16 cellular contexts compared by ENCODE assay signal in genomic region chr5:125293223-125293622, GRCh38.
DNase-seq lines count a peak whose midpoint lies in the region; ATAC-seq and TF ChIP-seq lines count a peak whose summit lies in the region.
"Had no signal": no experiment of that assay in that cellular context is flagged by ENCODE, and none has a peak within 500 bp of the region (broad histone marks: within the 10 kb centered on the region; RNA-seq: fewer than 3 reads in every experiment).

No MANE protein-coding gene starts in this region.

- H3K27me3 ChIP-seq in DND-41 (ENCODE audit: insufficient read depth, low read length, poor library complexity) = no peaks in the 10 kb centered on the region
- H3K27me3 ChIP-seq in neuronal stem cell (ENCODE audit: control insufficient read depth in 3 of 3, insufficient read depth in 3 of 3, low read depth in 1 of 3, low read length in 3 of 3) = no peaks in the 10 kb centered on the region

- no peak overlapping the region for H2BK5ac ChIP-seq in neuronal stem cell (ENCODE audit: low read length)

- peaks cover 3% of the 10 kb centered on the region for H3K4me1 Mint-ChIP-seq in glutamatergic neuron (ENCODE audit: low read depth, unreplicated experiment)
- H3K4me1 Mint-ChIP-seq: CD14-positive monocyte had no signal

- peak overlapping the region; percentile 50 for H3K27ac ChIP-seq in DND-41 (ENCODE audit: low read length)
- H3K27ac ChIP-seq in neuronal stem cell (replicated peaks; ENCODE audit: low read length) = no peak overlapping the region
- H3K27ac ChIP-seq: GM23248 had no signal

- no peaks in the 10 kb centered on the region for H3K36me3 Mint-ChIP-seq in glutamatergic neuron (ENCODE audit: unreplicated experiment)
- H3K36me3 Mint-ChIP-seq: CD14-positive monocyte; CD8-positive, alpha-beta T cell; IgD-negative memory B cell had no signal

- no peaks in the 10 kb centered on the region for H3K79me1 ChIP-seq in neuronal stem cell (ENCODE audit: low read depth, low read length)

- H3K4ac ChIP-seq in neuronal stem cell (ENCODE audit: low read length) = no peak overlapping the region

- H3K4me3 ChIP-seq in DND-41 (ENCODE audit: low read depth in 1 of 2, low read length in 2 of 2) (no peak overlapping the region), neuronal stem cell (ENCODE audit: low read length in 2 of 2) (no peak overlapping the region)
- H3K4me3 ChIP-seq: GM12878, GM23248 had no signal

- no peaks in the 10 kb centered on the region for H3K79me2 ChIP-seq in DND-41 (ENCODE audit: insufficient read depth, low read length)

- H3K9me3 ChIP-seq in DND-41 (ENCODE audit: insufficient read depth, low read length, severe bottlenecking) (no peaks in the 10 kb centered on the region), neuronal stem cell (replicated peaks in 1 of 2; ENCODE audit: control insufficient read depth in 2 of 2, insufficient read depth in 1 of 2, low read depth in 1 of 2, low read length in 2 of 2) (no peaks in the 10 kb centered on the region)

- peaks cover 21% of the 10 kb centered on the region for H3K4me1 ChIP-seq in DND-41 (ENCODE audit: insufficient read depth, low read length)
- peaks cover 5 to 9% of the 10 kb centered on the region in 2 donors for H3K4me1 ChIP-seq in neuronal stem cell (ENCODE audit: control insufficient read depth in 2 of 2, insufficient read depth in 1 of 2, low read depth in 1 of 2, low read length in 2 of 2)

- H3K9me3 Mint-ChIP-seq in glutamatergic neuron (ENCODE audit: unreplicated experiment) = peaks cover 2% of the 10 kb centered on the region
- H3K9me3 Mint-ChIP-seq: IgD-negative memory B cell had no signal

- no peak overlapping the region for H3K14ac ChIP-seq in neuronal stem cell (ENCODE audit: low read length)

- no peak overlapping the region for H3K4me2 ChIP-seq in DND-41 (ENCODE audit: insufficient read depth, low read length)
- H3K4me2 ChIP-seq in neuronal stem cell (ENCODE audit: insufficient read depth, low read length, poor library complexity, severe bottlenecking) = no peak overlapping the region

- H2BK15ac ChIP-seq in neuronal stem cell (ENCODE audit: low read length) = no peak overlapping the region

- no peak overlapping the region for H4K91ac ChIP-seq in neuronal stem cell (ENCODE audit: low read depth, low read length, poor library complexity)

- ATAC-seq in DND-41 (ENCODE audit: insufficient read depth, low read depth) = peak; percentile 61; the same call in 2 of the 3 replicates
- ATAC-seq in esophagus mucosa = no peak
- no peak for ATAC-seq in HG02610 (IDR thresholded peaks at IDR 0.05; ENCODE audit: unreplicated experiment)
- ATAC-seq: CD8-positive, alpha-beta T cell; GM12878 had no signal

- DNase-seq in DND-41 (no peak), NCI-H69 (lab: John Stamatoyannopoulos, UW) (peak; percentile 37), SK-N-DZ (ENCODE audit: low spot score) (peak; percentile 31), neuronal stem cell (ENCODE audit: low spot score) (no peak), glutamatergic neuron (no peak)
- DNase-seq in activated CD4-positive, alpha-beta T cell treated with anti-CD3 and anti-CD28 coated beads for 4 hours = no peak
- DNase-seq: CD8-positive, alpha-beta T cell; COR-L47; DMS153; DMS79 treated with DMSO at 0.1 percent for 48 hours; GM23248 had no signal

- no peak overlapping the region for H3K23ac ChIP-seq in neuronal stem cell (ENCODE audit: low read depth, low read length, poor library complexity)

- H3K18ac ChIP-seq in neuronal stem cell (ENCODE audit: low read length) = peak overlapping the region; percentile 70

- H3K9ac ChIP-seq in DND-41 (ENCODE audit: low read depth, low read length) (no peak overlapping the region), neuronal stem cell (ENCODE audit: low read depth, low read length, poor library complexity) (no peak overlapping the region)
- H3K9ac ChIP-seq: GM23248 had no signal

- H2AK5ac ChIP-seq in neuronal stem cell (ENCODE audit: low read depth, low read length) = no peak overlapping the region

- no peak overlapping the region for H2AFZ ChIP-seq in DND-41 (ENCODE audit: low read depth, low read length)
- H2AFZ ChIP-seq in neuronal stem cell (ENCODE audit: low read length) = no peak overlapping the region
- H2AFZ ChIP-seq: GM23248 had no signal

- H2BK12ac ChIP-seq in neuronal stem cell (ENCODE audit: low read length) = no peak overlapping the region

- WGBS in neuronal stem cell (ENCODE audit: extremely low coverage in 2 of 2, insufficient read length in 2 of 2, insufficient replicate concordance in 1 of 2), 2 donors = no CpG with 5 or more reads among the region's 1 CpG

- H2BK120ac ChIP-seq in neuronal stem cell (ENCODE audit: low read depth, low read length) = no peak overlapping the region

- H3K36me3 ChIP-seq in DND-41 (ENCODE audit: insufficient read depth, low read length) (no peaks in the 10 kb centered on the region), neuronal stem cell (replicated peaks in 1 of 2; ENCODE audit: control insufficient read depth in 2 of 2, insufficient read depth in 2 of 2, low read length in 2 of 2) (no peaks in the 10 kb centered on the region)

- H3K27me3 Mint-ChIP-seq in glutamatergic neuron (ENCODE audit: unreplicated experiment) = peaks cover 2% of the 10 kb centered on the region
- H3K27me3 Mint-ChIP-seq: IgD-negative memory B cell had no signal

- TF ChIP-seq CTCF in DND-41 (IDR thresholded peaks at IDR 0.05; ENCODE audit: borderline replicate concordance, extremely low read depth, low read length, poor library complexity, severe bottlenecking) (no peak), glutamatergic neuron (IDR thresholded peaks at IDR 0.05; ENCODE audit: partially characterized antibody, unreplicated experiment) (no peak)

- H4K8ac ChIP-seq in neuronal stem cell (ENCODE audit: low read depth, low read length) = no peak overlapping the region

- H4K20me1 ChIP-seq in DND-41 (ENCODE audit: insufficient read depth, low read length) = no peaks in the 10 kb centered on the region

- H3K4me3 Mint-ChIP-seq in glutamatergic neuron (ENCODE audit: unreplicated experiment) = no peak overlapping the region
- H3K4me3 Mint-ChIP-seq: CD14-positive monocyte; CD8-positive, alpha-beta T cell had no signal

- H3K27ac Mint-ChIP-seq in glutamatergic neuron (ENCODE audit: unreplicated experiment) = no peak overlapping the region
- H3K27ac Mint-ChIP-seq: CD14-positive monocyte; CD8-positive, alpha-beta T cell; IgD-negative memory B cell had no signal

Comparison
In these comparisons a context has a peak if more than half of its experiments do, and no peak if none do; other contexts are left out.
1. DNase-seq: peak in NCI-H69 (single experiment) and SK-N-DZ (single experiment); none in DND-41 (single experiment), neuronal stem cell (single experiment), glutamatergic neuron (single experiment) and activated CD4-positive, alpha-beta T cell treated with anti-CD3 and anti-CD28 coated beads for 4 hours (0 of 2).